8 cellular contexts compared by ENCODE assay signal in the genomic region with DNA sequence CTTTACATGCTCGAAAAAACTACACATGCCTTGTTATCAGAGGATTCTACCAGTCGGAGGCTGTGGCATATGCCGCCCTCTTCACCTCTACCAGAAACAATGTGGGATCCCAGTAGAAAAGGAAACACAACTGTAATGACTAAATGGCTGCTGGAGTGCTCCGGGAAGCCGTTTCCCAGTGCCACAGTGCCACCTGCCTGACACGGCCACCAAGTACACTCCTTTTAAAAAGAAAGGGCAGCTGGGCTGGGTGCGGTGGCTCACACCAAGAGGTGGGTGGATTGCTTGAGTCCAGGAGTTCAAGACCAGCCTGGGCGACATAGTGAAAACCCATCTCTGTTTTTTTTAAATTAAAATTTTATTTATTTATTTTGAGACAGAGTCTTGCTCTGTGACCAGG.
DNase-seq lines count a peak whose midpoint lies in the region; ATAC-seq and TF ChIP-seq lines count a peak whose summit lies in the region.

No MANE protein-coding gene starts in this region.

- H3K27me3 ChIP-seq in esophagus squamous epithelium, result peaks cover 0 to 2% (median 0%) of the 10 kb centered on the region in 4 donors
- no peaks in the 10 kb centered on the region for H3K27me3 ChIP-seq in parathyroid adenoma (ENCODE audit: control insufficient read depth, insufficient read depth, low read length)

- H3K36me3 Mint-ChIP-seq in activated T-cell treated with anti-CD3 and anti-CD28 coated beads, Interleukin-2, amount 50 U/mL, for 72 hours (ENCODE audit: insufficient read depth in 2 of 2), result no peaks in the 10 kb centered on the region
- no peaks in the 10 kb centered on the region for H3K36me3 Mint-ChIP-seq in activated T-cell treated with anti-CD3 and anti-CD28 coated beads, Interleukin-2, amount 50 U/mL, for 4 hours (ENCODE audit: insufficient read depth)

- ATAC-seq in activated T-cell treated with anti-CD3 and anti-CD28 coated beads, Interleukin-2, amount 50 U/mL, for 72 hours (replicated peaks in 1 of 2), result peak; percentile 41 to 64
- no peak for ATAC-seq in activated T-cell treated with anti-CD3 and anti-CD28 coated beads, Interleukin-2, amount 50 U/mL, for 4 hours
- ATAC-seq in HG03108 (IDR thresholded peaks at IDR 0.05; ENCODE audit: unreplicated experiment) (no peak), GM21381 (IDR thresholded peaks at IDR 0.05; ENCODE audit: unreplicated experiment) (no peak)

- H2AFZ ChIP-seq in parathyroid adenoma, result no peak overlapping the region

- no peaks in the 10 kb centered on the region for H3K27me3 Mint-ChIP-seq in activated T-cell treated with anti-CD3 and anti-CD28 coated beads, Interleukin-2, amount 50 U/mL, for 72 hours (ENCODE audit: low read depth)
- peaks cover 4% of the 10 kb centered on the region for H3K27me3 Mint-ChIP-seq in activated T-cell treated with anti-CD3 and anti-CD28 coated beads, Interleukin-2, amount 50 U/mL, for 4 hours (ENCODE audit: low read depth)

- H3K4me3 Mint-ChIP-seq in activated T-cell treated with anti-CD3 and anti-CD28 coated beads, Interleukin-2, amount 50 U/mL, for 72 hours, result no peak overlapping the region
- H3K4me3 Mint-ChIP-seq in activated T-cell treated with anti-CD3 and anti-CD28 coated beads, Interleukin-2, amount 50 U/mL, for 4 hours, result no peak overlapping the region

- peaks cover 0 to 2% of the 10 kb centered on the region in 2 donors for H3K9me3 Mint-ChIP-seq in activated T-cell treated with anti-CD3 and anti-CD28 coated beads, Interleukin-2, amount 50 U/mL, for 72 hours
- no peaks in the 10 kb centered on the region for H3K9me3 Mint-ChIP-seq in activated T-cell treated with anti-CD3 and anti-CD28 coated beads, Interleukin-2, amount 50 U/mL, for 4 hours

- no peak overlapping the region for H3K4me3 ChIP-seq in SK-N-MC
- no peak overlapping the region for H3K4me3 ChIP-seq in esophagus squamous epithelium
- H3K4me3 ChIP-seq in parathyroid adenoma (ENCODE audit: low read depth, low read length), result no peak overlapping the region

- no peak overlapping the region for H3K27ac Mint-ChIP-seq in activated T-cell treated with anti-CD3 and anti-CD28 coated beads, Interleukin-2, amount 50 U/mL, for 72 hours

- intact Hi-C loops in esophagus squamous epithelium (cut with DNase I), result loop anchor here (5.0 kb wide), 1 partner anchor 77 kb away; no protein-coding TSS in a partner anchor

- H3K36me3 ChIP-seq in SK-N-MC (ENCODE audit: insufficient read depth, low read length) (peaks cover 26% of the 10 kb centered on the region; the same call in 1 of the 2 replicates), esophagus squamous epithelium (no peaks in the 10 kb centered on the region), parathyroid adenoma (ENCODE audit: control insufficient read depth, insufficient read depth, low read length) (no peaks in the 10 kb centered on the region)

- H3K4me1 ChIP-seq in esophagus squamous epithelium, result peaks cover 0 to 10% (median 3%) of the 10 kb centered on the region in 3 donors
- no peaks in the 10 kb centered on the region for H3K4me1 ChIP-seq in parathyroid adenoma

- no peaks in the 10 kb centered on the region for H3K9me3 ChIP-seq in SK-N-MC (ENCODE audit: low read depth, low read length)
- H3K9me3 ChIP-seq in esophagus squamous epithelium, result no peaks in the 10 kb centered on the region
- no peaks in the 10 kb centered on the region for H3K9me3 ChIP-seq in parathyroid adenoma (ENCODE audit: control insufficient read depth, low read length)

- peak in 5 of 6 experiments; percentile 15 to 77 (median 56) for TF ChIP-seq CTCF in esophagus squamous epithelium (IDR thresholded peaks at IDR 0.05)
- TF ChIP-seq CTCF in parathyroid adenoma (IDR thresholded peaks at IDR 0.05), result peak; percentile 18

- 14 to 20% methylated on average over 8 of the region's 8 CpGs for WGBS in esophagus squamous epithelium, 2 donors

- peaks cover 15% of the 10 kb centered on the region for H3K4me1 Mint-ChIP-seq in activated T-cell treated with anti-CD3 and anti-CD28 coated beads, Interleukin-2, amount 50 U/mL, for 72 hours (ENCODE audit: low read depth)
- peaks cover 5% of the 10 kb centered on the region for H3K4me1 Mint-ChIP-seq in activated T-cell treated with anti-CD3 and anti-CD28 coated beads, Interleukin-2, amount 50 U/mL, for 4 hours (ENCODE audit: low read depth)

- H3K4me2 ChIP-seq in parathyroid adenoma (ENCODE audit: low read length), result no peak overlapping the region

- peak; percentile 19 to 48 for DNase-seq in activated T-cell treated with anti-CD3 and anti-CD28 coated beads, Interleukin-2, amount 50 U/mL, for 72 hours
- no peak for DNase-seq in activated T-cell treated with anti-CD3 and anti-CD28 coated beads, Interleukin-2, amount 50 U/mL, for 4 hours
- DNase-seq in NCI-H1092 (lab: John Stamatoyannopoulos, UW) (peak; percentile 4), SK-N-MC (ENCODE audit: low read depth, low spot score) (no peak), esophagus squamous epithelium (lab: John Stamatoyannopoulos, UW) (no peak)

- H3K9ac ChIP-seq in SK-N-MC (ENCODE audit: insufficient read length) (no peak overlapping the region), parathyroid adenoma (no peak overlapping the region)

- H3K27ac ChIP-seq in SK-N-MC, result peak overlapping the region; percentile 44; the same call in 1 of the 2 replicates
- no peak overlapping the region for H3K27ac ChIP-seq in esophagus squamous epithelium
- H3K27ac ChIP-seq in parathyroid adenoma, result no peak overlapping the region

- no peaks in the 10 kb centered on the region for H3K79me2 ChIP-seq in parathyroid adenoma

- TF ChIP-seq POLR2A in esophagus squamous epithelium (IDR thresholded peaks at IDR 0.05), result no peak

Comparison
In these comparisons a context has a peak if more than half of its experiments do, and no peak if none do; other contexts are left out.
1. ATAC-seq: peak in activated T-cell treated with anti-CD3 and anti-CD28 coated beads, Interleukin-2, amount 50 U/mL, for 72 hours (2 of 2); none in activated T-cell treated with anti-CD3 and anti-CD28 coated beads, Interleukin-2, amount 50 U/mL, for 4 hours (0 of 2), HG03108 (single experiment) and GM21381 (single experiment).
2. DNase-seq: peak in activated T-cell treated with anti-CD3 and anti-CD28 coated beads, Interleukin-2, amount 50 U/mL, for 72 hours (2 of 2) and NCI-H1092 (single experiment); none in activated T-cell treated with anti-CD3 and anti-CD28 coated beads, Interleukin-2, amount 50 U/mL, for 4 hours (single experiment), SK-N-MC (single experiment) and esophagus squamous epithelium (single experiment).